ENCODE assay signal across 2 cellular contexts in genomic region chr17:75995385-75995925, GRCh38.
TF ChIP-seq lines count a peak whose summit lies in the region.

No MANE protein-coding gene starts in this region.

TF ChIP-seq in HEK293, 187 proteins besides CTCF, POLR2A, EP300 and RAD21:
- no peak for TF ChIP-seq ZNF239 (tag by site-specific recombination; IDR thresholded peaks at IDR 0.05)
- TF ChIP-seq PRDM1 (tag by site-specific recombination; IDR thresholded peaks at IDR 0.05): no peak
- 0 out of 2 replicates have a peak, but pooled peaks have one; percentile 35 for TF ChIP-seq SCRT2 (tag by site-specific recombination; IDR thresholded peaks at IDR 0.05)
- no peak for TF ChIP-seq ZNF501 (tag by site-specific recombination; IDR thresholded peaks at IDR 0.05)

TF ChIP-seq in HepG2, 621 proteins besides CTCF, POLR2A, EP300 and RAD21 (continues in another document):
- TF ChIP-seq ARNT (IDR thresholded peaks at IDR 0.05) (no peak), FOXO4 (CRISPR knock-in tag; conservative IDR thresholded peaks at IDR 0.05) (no peak), MED1 (CRISPR knock-in tag; IDR thresholded peaks at IDR 0.05) (peak; percentile 22; the same call in 1 of the 2 replicates), ZNF292 (CRISPR knock-in tag; IDR thresholded peaks at IDR 0.05; ENCODE audit: borderline replicate concordance, low read depth) (no peak), ELF4 (CRISPR knock-in tag; IDR thresholded peaks at IDR 0.05; ENCODE audit: borderline replicate concordance) (no peak), ZNF574 (CRISPR knock-in tag; IDR thresholded peaks at IDR 0.05) (no peak), MXD1 (CRISPR knock-in tag; IDR thresholded peaks at IDR 0.05) (no peak), ZFP1 (CRISPR knock-in tag; IDR thresholded peaks at IDR 0.05) (no peak), ZNF792 (CRISPR knock-in tag; IDR thresholded peaks at IDR 0.05) (no peak), ZNF672 (CRISPR knock-in tag; IDR thresholded peaks at IDR 0.05) (no peak), ZNF224 (CRISPR knock-in tag; IDR thresholded peaks at IDR 0.05) (no peak), ISL2 (CRISPR knock-in tag; IDR thresholded peaks at IDR 0.05) (no peak), ZNF569 (CRISPR knock-in tag; IDR thresholded peaks at IDR 0.05; ENCODE audit: borderline replicate concordance) (no peak), CREM (IDR thresholded peaks at IDR 0.05) (no peak), CREM (CRISPR knock-in tag; IDR thresholded peaks at IDR 0.05) (no peak), TAF15 (IDR thresholded peaks at IDR 0.05; ENCODE audit: low read depth, low read length, poor library complexity, severe bottlenecking) (no peak), ZNF710 (CRISPR knock-in tag; IDR thresholded peaks at IDR 0.05; ENCODE audit: borderline replicate concordance) (no peak), HINFP (CRISPR knock-in tag; IDR thresholded peaks at IDR 0.05; ENCODE audit: low read depth) (0 out of 2 replicates have a peak, but pooled peaks have one; percentile 37), STAG1 (CRISPR knock-in tag; IDR thresholded peaks at IDR 0.05) (peak; percentile 2; the same call in 1 of the 2 replicates), MXI1 (IDR thresholded peaks at IDR 0.05; ENCODE audit: borderline replicate concordance, low read depth, low read length) (no peak), HDAC2 (CRISPR knock-in tag; IDR thresholded peaks at IDR 0.05) (0 out of 2 replicates have a peak, but pooled peaks have one; percentile 28), NFYC (CRISPR knock-in tag; IDR thresholded peaks at IDR 0.05) (no peak), POLR2G (IDR thresholded peaks at IDR 0.05; ENCODE audit: low read depth, low read length) (no peak), ZBTB33 (CRISPR knock-in tag; IDR thresholded peaks at IDR 0.05) (peak; percentile 80), CCAR2 (optimal IDR thresholded peaks at IDR 0.05; ENCODE audit: low read depth, low read length) (no peak), ARHGAP35 (CRISPR knock-in tag; IDR thresholded peaks at IDR 0.05; ENCODE audit: borderline replicate concordance) (no peak), DMAP1 (CRISPR knock-in tag; IDR thresholded peaks at IDR 0.05) (no peak), ZNF207 (IDR thresholded peaks at IDR 0.05; ENCODE audit: borderline replicate concordance) (no peak), IRF2 (CRISPR knock-in tag; IDR thresholded peaks at IDR 0.05) (no peak), ZBTB40 (IDR thresholded peaks at IDR 0.05) (no peak), ZBTB40 (CRISPR knock-in tag; IDR thresholded peaks at IDR 0.05) (no peak), ZNF354B (CRISPR knock-in tag; IDR thresholded peaks at IDR 0.05) (no peak), YY1 (IDR thresholded peaks at IDR 0.05; ENCODE audit: insufficient read depth, insufficient replicate concordance, low read depth, low read length) (no peak), RORA (CRISPR knock-in tag; IDR thresholded peaks at IDR 0.05) (no peak), SNRNP70 (IDR thresholded peaks at IDR 0.05; ENCODE audit: low read depth, low read length) (no peak), ZNF296 (CRISPR knock-in tag; conservative IDR thresholded peaks at IDR 0.05) (no peak), HNF4A (CRISPR knock-in tag; IDR thresholded peaks at IDR 0.05) (peak; percentile 30; the same call in 1 of the 2 replicates), PHF5A (CRISPR knock-in tag; IDR thresholded peaks at IDR 0.05; ENCODE audit: low read depth, unreplicated experiment) (no peak), ZBTB2 (CRISPR knock-in tag; IDR thresholded peaks at IDR 0.05; ENCODE audit: low read depth) (no peak), HOXA3 (CRISPR knock-in tag; IDR thresholded peaks at IDR 0.05) (peak; percentile 31; the same call in 1 of the 2 replicates), NONO (IDR thresholded peaks at IDR 0.05) (no peak), NONO (CRISPR knock-in tag; conservative IDR thresholded peaks at IDR 0.05) (0 out of 2 replicates have a peak, but pooled peaks have one; percentile 19)
